11 cellular contexts compared by ENCODE assay signal in genomic region chr16:62035115-62036092, GRCh38. TPM values are rescaled to one million over a fixed set of nuclear protein-coding genes. Genes with fewer than 3 reads are reported as not detected.
A peak's percentile ranks its signal among the peaks of the same experiment; 100 is the strongest.
DNase-seq lines count a peak whose midpoint lies in the region; ATAC-seq and TF ChIP-seq lines count a peak whose summit lies in the region.
"Had no signal": no experiment of that assay in that cellular context is flagged by ENCODE, and none has a peak within 500 bp of the region (broad histone marks: within the 10 kb centered on the region; RNA-seq: fewer than 3 reads in every experiment).

No MANE protein-coding gene starts in this region.

- ATAC-seq in Right ventricle myocardium inferior = no peak
- ATAC-seq in HG02759 (IDR thresholded peaks at IDR 0.05; ENCODE audit: unreplicated experiment) = no peak
- ATAC-seq in HG02642 (IDR thresholded peaks at IDR 0.05; ENCODE audit: poor library complexity, unreplicated experiment) = no peak
- ATAC-seq: activated naive CD8-positive, alpha-beta T cell treated with anti-CD3 and anti-CD28 coated beads, Interleukin-2, amount 50 U/mL, for 24 hours had no signal

- H3K4me1 Mint-ChIP-seq in nephron progenitor cell = peaks cover 35% of the 10 kb centered on the region
- H3K4me1 Mint-ChIP-seq: activated naive CD8-positive, alpha-beta T cell treated with anti-CD3 and anti-CD28 coated beads, Interleukin-2, amount 50 U/mL, for 24 hours had no signal

- H3K36me3 Mint-ChIP-seq in nephron progenitor cell (ENCODE audit: low read depth) = no peaks in the 10 kb centered on the region

- no peaks in the 10 kb centered on the region for H3K9me3 Mint-ChIP-seq in nephron progenitor cell
- H3K9me3 Mint-ChIP-seq: activated naive CD8-positive, alpha-beta T cell treated with anti-CD3 and anti-CD28 coated beads, Interleukin-2, amount 50 U/mL, for 24 hours had no signal

- peak overlapping the region; percentile 90 for H3K4me3 Mint-ChIP-seq in nephron progenitor cell
- H3K4me3 Mint-ChIP-seq: activated naive CD8-positive, alpha-beta T cell treated with anti-CD3 and anti-CD28 coated beads, Interleukin-2, amount 50 U/mL, for 24 hours had no signal

- intact Hi-C loops in Right ventricle myocardium inferior (cut with DNase I) = no loop called here

- DNase-seq in cardiac muscle cell (ENCODE audit: low read depth in 1 of 2, low spot score in 1 of 2) (peak in 1 of 2 donors; percentile 79), Right ventricle myocardium inferior (ENCODE audit: missing footprints) (no peak), epithelial cell of esophagus (ENCODE audit: low read depth) (no peak), nephron progenitor cell (peak; percentile 64), SKM-1 treated with dmso at 0.1 percent for 144 hours (lab: John Stamatoyannopoulos, UW; ENCODE audit: unreplicated experiment) (no peak), LoVo (ENCODE audit: low spot score) (no peak)
- DNase-seq: activated naive CD8-positive, alpha-beta T cell treated with anti-CD3 and anti-CD28 coated beads, Interleukin-2, amount 50 U/mL, for 24 hours; uterus had no signal

- no peaks in the 10 kb centered on the region for H3K9me3 ChIP-seq in cardiac muscle cell (ENCODE audit: low read depth)
- H3K9me3 ChIP-seq: uterus had no signal

- H3K27ac Mint-ChIP-seq in nephron progenitor cell = no peak overlapping the region
- H3K27ac Mint-ChIP-seq: activated naive CD8-positive, alpha-beta T cell treated with anti-CD3 and anti-CD28 coated beads, Interleukin-2, amount 50 U/mL, for 24 hours had no signal

- no peak for TF ChIP-seq CTCF in cardiac muscle cell (IDR thresholded peaks at IDR 0.05; ENCODE audit: low read depth, low read length)
- no peak for TF ChIP-seq CTCF in epithelial cell of esophagus (IDR thresholded peaks at IDR 0.05; ENCODE audit: insufficient read depth, low read depth, low read length, missing control alignments)
- TF ChIP-seq CTCF in nephron progenitor cell (IDR thresholded peaks at IDR 0.05) = no peak

- H3K27me3 Mint-ChIP-seq in nephron progenitor cell (ENCODE audit: low read depth, poor library complexity) = peaks cover 82% of the 10 kb centered on the region

- no peaks in the 10 kb centered on the region for H3K4me1 ChIP-seq in cardiac muscle cell (ENCODE audit: low read depth)
- H3K4me1 ChIP-seq: BLaER1 had no signal

- H3K27ac ChIP-seq in cardiac muscle cell = no peak overlapping the region
- H3K27ac ChIP-seq: BLaER1, uterus had no signal

- no peaks in the 10 kb centered on the region for H3K36me3 ChIP-seq in cardiac muscle cell
- H3K36me3 ChIP-seq: BLaER1, uterus had no signal

- peaks cover 61% of the 10 kb centered on the region for H3K27me3 ChIP-seq in cardiac muscle cell
- H3K27me3 ChIP-seq: BLaER1 had no signal

- H3K4me3 ChIP-seq in cardiac muscle cell (peak overlapping the region; percentile 52), epithelial cell of esophagus (ENCODE audit: low read length) (peak overlapping the region; percentile 13)
- H3K4me3 ChIP-seq: BLaER1 had no signal

RNA-seq across cellular contexts. Expression of gene CDH8, which starts 0.8 kb away (rescaled TPM):
- total RNA-seq in cardiac muscle cell (12.9 and 14.3 TPM in 2 replicates), Right ventricle myocardium inferior (not detected)
- polyA plus RNA-seq in cardiac muscle cell = 7.4 and 7.9 TPM in 2 replicates

Comparison
In these comparisons a context has a peak if more than half of its experiments do, and no peak if none do; other contexts are left out.
1. RNA of gene CDH8, which starts 0.8 kb away (total RNA-seq): 12.9 to 14.3 TPM in cardiac muscle cell; not detected in Right ventricle myocardium inferior (single experiment); every median in the first group is over 10 times any median in the second.